Comparison of ENCODE assay signal across 14 cellular contexts in genomic region chr10:27225011-27225590, GRCh38.
"Had no signal": no experiment of that assay in that cellular context is flagged by ENCODE, and none has a peak within 500 bp of the region (broad histone marks: within the 10 kb centered on the region; RNA-seq: fewer than 3 reads in every experiment).

No MANE protein-coding gene starts in this region.

- H3K27me3 ChIP-seq: brain microvascular endothelial cell, esophagus squamous epithelium, right atrium auricular region, stomach had no signal

- H3K9me3 Mint-ChIP-seq: activated B cell treated with CpG ODN at 0.5 μM for 24 hours; activated naive CD4-positive, alpha-beta T cell treated with anti-CD3 and anti-CD28 coated beads, Interleukin-2, amount 50 U/mL, for 72 hours; naive B cell had no signal

- H3K36me3 ChIP-seq: brain microvascular endothelial cell had no signal

- H3K36me3 Mint-ChIP-seq: activated naive CD4-positive, alpha-beta T cell treated with anti-CD3 and anti-CD28 coated beads, Interleukin-2, amount 50 U/mL, for 72 hours; naive B cell had no signal

- H3K27ac ChIP-seq: brain microvascular endothelial cell, esophagus squamous epithelium, right atrium auricular region, stomach had no signal

- H3K27ac Mint-ChIP-seq: activated B cell treated with CpG ODN at 0.5 μM for 24 hours; activated naive CD4-positive, alpha-beta T cell treated with anti-CD3 and anti-CD28 coated beads, Interleukin-2, amount 50 U/mL, for 72 hours had no signal

- ATAC-seq: activated naive CD4-positive, alpha-beta T cell treated with anti-CD3 and anti-CD28 coated beads, Interleukin-2, amount 50 U/mL, for 72 hours had no signal

- H3K9me3 ChIP-seq: esophagus squamous epithelium, right atrium auricular region, SK-N-SH, stomach had no signal

- H3K4me1 ChIP-seq: esophagus squamous epithelium, right atrium auricular region, stomach had no signal

- DNase-seq: activated B cell treated with CpG ODN at 0.5 μM for 24 hours; activated CD4-positive, alpha-beta T cell treated with anti-CD3 and anti-CD28 coated beads, Interleukin-2, amount 50 U/mL, for 1 hour; activated CD8-positive, alpha-beta memory T cell treated with anti-CD3 and anti-CD28 coated beads, Interleukin-2, amount 50 U/mL, for 48 hours; brain microvascular endothelial cell; esophagus squamous epithelium; foreskin fibroblast; glutamatergic neuron; left cardiac atrium; naive B cell; SK-N-SH; stomach had no signal

- H3K4me3 ChIP-seq: esophagus squamous epithelium, lung, right atrium auricular region, stomach had no signal

- H3K27me3 Mint-ChIP-seq: activated B cell treated with CpG ODN at 0.5 μM for 24 hours, naive B cell had no signal

- H3K4me3 Mint-ChIP-seq: activated B cell treated with CpG ODN at 0.5 μM for 24 hours had no signal

- H3K4me1 Mint-ChIP-seq: activated B cell treated with CpG ODN at 0.5 μM for 24 hours had no signal
